ENCODE assay signal across 8 cellular contexts in the genomic region with DNA sequence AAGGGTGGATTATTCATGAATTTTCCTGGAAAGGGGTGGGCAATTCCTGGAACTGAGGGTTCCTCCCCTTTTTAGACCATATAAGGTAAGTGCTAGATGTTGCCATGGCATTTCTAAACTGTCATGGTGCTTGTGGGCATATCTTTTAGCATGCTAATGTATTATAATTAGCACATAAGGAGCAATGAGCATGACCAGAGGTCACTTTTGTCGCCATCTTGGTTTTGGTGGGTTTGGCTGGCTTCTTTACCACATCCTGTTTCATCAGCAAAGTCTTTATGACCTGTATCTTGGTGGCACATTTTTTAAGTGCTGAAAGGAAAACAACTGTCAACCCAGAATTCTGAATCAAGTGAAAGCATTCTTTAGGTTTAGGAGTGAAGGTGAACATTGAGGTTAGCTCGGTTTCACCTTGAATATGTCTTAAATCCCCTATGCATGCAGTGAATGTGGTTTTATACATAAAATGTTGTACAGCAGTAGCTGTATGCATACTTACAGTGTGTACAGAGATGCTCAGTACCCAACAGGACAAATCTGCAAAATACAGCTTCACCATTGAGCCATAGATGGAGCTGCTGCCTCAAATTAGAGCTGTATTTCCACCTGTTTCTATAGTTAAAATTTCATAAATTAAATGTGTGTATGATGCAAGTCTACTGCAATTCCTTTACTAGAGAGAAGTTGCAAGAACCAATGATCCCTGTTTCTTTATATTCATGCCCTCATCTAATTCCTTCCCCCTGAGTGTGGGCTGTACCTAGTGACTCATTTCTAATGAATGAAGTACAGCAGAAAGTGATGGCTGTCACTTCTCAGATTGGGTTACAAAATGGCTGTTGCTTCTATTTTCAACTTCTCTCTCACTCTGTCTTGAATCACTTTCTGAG. TPM values are rescaled to one million over a fixed set of nuclear protein-coding genes. Genes with fewer than 3 reads are reported as not detected.
DNase-seq lines count a peak whose midpoint lies in the region; ATAC-seq and TF ChIP-seq lines count a peak whose summit lies in the region.

No MANE protein-coding gene starts in this region.

- peak; percentile 38 for TF ChIP-seq CTCF in AG04449 (IDR thresholded peaks at IDR 0.05; ENCODE audit: insufficient read depth, low read length, missing control alignments)
- TF ChIP-seq CTCF in WI38 (IDR thresholded peaks at IDR 0.05; ENCODE audit: low read depth, low read length), result peak; percentile 7; the same call in 1 of the 2 replicates
- no peak for TF ChIP-seq CTCF in kidney epithelial cell (IDR thresholded peaks at IDR 0.05; ENCODE audit: insufficient read depth, low read length, poor library complexity, severe bottlenecking)

- POLR2A ChIA-PET in AG04449 (lab: Yijun Ruan, JAX), result interaction anchor here (1.0 to 1.8 kb wide), 5 partner anchors 15 to 154 kb away, joined by 3 to 12 read pairs (median 4); a partner anchor contains a TSS

- peak; percentile 89 for DNase-seq in AG04449 (ENCODE audit: low read depth, low spot score)
- peak; percentile 58 for DNase-seq in HK-2 (ENCODE audit: unreplicated experiment)
- peak; percentile 89 for DNase-seq in kidney epithelial cell (ENCODE audit: low read depth)
- DNase-seq in NCI-H2107 (lab: John Stamatoyannopoulos, UW), result no peak

- ATAC-seq in HG03025 (IDR thresholded peaks at IDR 0.05; ENCODE audit: low FRiP score, unreplicated experiment), result no peak
- no peak for ATAC-seq in GM21619 (IDR thresholded peaks at IDR 0.05; ENCODE audit: unreplicated experiment)
- ATAC-seq in HG03439 (IDR thresholded peaks at IDR 0.05; ENCODE audit: unreplicated experiment), result no peak

- H3K4me3 ChIP-seq in AG04449 (ENCODE audit: low read depth, low read length) (no peak overlapping the region), WI38 (ENCODE audit: low read depth, low read length) (peak overlapping the region; percentile 16; the same call in 1 of the 2 replicates), kidney epithelial cell (ENCODE audit: low read depth, low read length) (no peak overlapping the region)

- H3K36me3 ChIP-seq in kidney epithelial cell (ENCODE audit: control insufficient read depth, insufficient read depth, low read length), result no peaks in the 10 kb centered on the region

- no peaks in the 10 kb centered on the region for H3K27me3 ChIP-seq in kidney epithelial cell (ENCODE audit: control insufficient read depth, insufficient read depth, low read length)

- CTCF ChIA-PET in AG04449 (lab: Yijun Ruan, JAX), result interaction anchor here (0.8 to 4.7 kb wide), 26 partner anchors 11 to 367 kb away, joined by 3 to 53 read pairs (median 5); a partner anchor contains a TSS

RNA-seq across cellular contexts. Expression of a gene that starts 25.3 kb away (rescaled TPM):
- total RNA-seq in kidney epithelial cell, result 0.13 TPM in 1 of 2 replicates, not detected in the other

RNA-seq across cellular contexts. Expression of a gene that starts 55.6 kb away (rescaled TPM):
- 176 and 210 TPM in 2 replicates for total RNA-seq in kidney epithelial cell

RNA-seq across cellular contexts. Expression of a gene that starts 58.6 kb away (rescaled TPM):
- not detected in 2 replicates for total RNA-seq in kidney epithelial cell
